In genomic region chr15:74776851-74777768, GRCh38 we compare ENCODE assay signal across 1 cellular context.
TF ChIP-seq lines count a peak whose summit lies in the region.

No MANE protein-coding gene starts in this region.

TF ChIP-seq in SK-N-SH, 30 proteins besides CTCF, POLR2A, EP300 and RAD21 (continued from another document):
- TF ChIP-seq MXI1 (IDR thresholded peaks at IDR 0.05; ENCODE audit: low read depth, low read length) (no peak), REST (IDR thresholded peaks at IDR 0.05; ENCODE audit: low read depth, low read length) (no peak), RFX5 (IDR thresholded peaks at IDR 0.05; ENCODE audit: low read length) (no peak), TCF12 (IDR thresholded peaks at IDR 0.05) (no peak), MAX (IDR thresholded peaks at IDR 0.05; ENCODE audit: low read depth) (no peak), NFIC (IDR thresholded peaks at IDR 0.05; ENCODE audit: borderline replicate concordance) (no peak), POLR2AphosphoS5 (IDR thresholded peaks at IDR 0.05; ENCODE audit: low read depth, low read length) (no peak), NRF1 (IDR thresholded peaks at IDR 0.05; ENCODE audit: low read depth, low read length) (no peak)
